8 cellular contexts compared by ENCODE assay signal in genomic region chr10:6300106-6300783, GRCh38.
DNase-seq lines count a peak whose midpoint lies in the region; ATAC-seq and TF ChIP-seq lines count a peak whose summit lies in the region.

No MANE protein-coding gene starts in this region.

- no peaks in the 10 kb centered on the region for H3K27me3 ChIP-seq in mammary epithelial cell (ENCODE audit: insufficient read depth, low read length)

- no peaks in the 10 kb centered on the region for H3K9me3 Mint-ChIP-seq in naive thymus-derived CD8-positive, alpha-beta T cell

- peak in 4 of 6 experiments; percentile 13 to 53 (median 40) for DNase-seq in stimulated activated naive CD4-positive, alpha-beta T cell (lab: John Stamatoyannopoulos, UW)
- DNase-seq in stimulated activated naive CD4-positive, alpha-beta T cell treated with Interleukin-2 at 50 U/mL for 16 hours (lab: John Stamatoyannopoulos, UW) = no peak
- DNase-seq in RPMI8226 = peak; percentile 89
- DNase-seq in mammary epithelial cell = peak; percentile 40
- peak in 6 of 10 donors; percentile 14 to 61 (median 36) for DNase-seq in naive thymus-derived CD8-positive, alpha-beta T cell
- DNase-seq in DMS53 (lab: John Stamatoyannopoulos, UW) = no peak
- no peak for DNase-seq in NCI-H2227 treated with DMSO at 0.1 percent for 48 hours (lab: John Stamatoyannopoulos, UW)

- H3K4me2 ChIP-seq in mammary epithelial cell (ENCODE audit: insufficient read depth, low read depth, low read length) = peak overlapping the region; percentile 5

- no peaks in the 10 kb centered on the region for H3K36me3 ChIP-seq in mammary epithelial cell (ENCODE audit: insufficient read depth, low read length)

- H3K4me1 ChIP-seq in mammary epithelial cell (ENCODE audit: insufficient read depth, low read length) = peaks cover 43% of the 10 kb centered on the region

- H3K36me3 Mint-ChIP-seq in naive thymus-derived CD8-positive, alpha-beta T cell = no peaks in the 10 kb centered on the region

- no peaks in the 10 kb centered on the region for H4K20me1 ChIP-seq in mammary epithelial cell (ENCODE audit: insufficient read depth, low read length)

- ATAC-seq in HG02981 (IDR thresholded peaks at IDR 0.05; ENCODE audit: unreplicated experiment) = peak; percentile 86
- ATAC-seq in naive thymus-derived CD8-positive, alpha-beta T cell = peak; percentile 83 to 88

- H2AFZ ChIP-seq in mammary epithelial cell (ENCODE audit: low read depth, low read length) = peak overlapping the region; percentile 50

- in situ Hi-C loops in mammary epithelial cell (cut with MboI; ENCODE audit: low sequenced_read_pairs in 2 of 2) = no loop called here

- no peaks in the 10 kb centered on the region for H3K27me3 Mint-ChIP-seq in naive thymus-derived CD8-positive, alpha-beta T cell

- intact Hi-C loops in mammary epithelial cell (cut with micrococcal nuclease) = loop anchor here (1.0 kb wide), 1 partner anchor 25 kb away; no protein-coding TSS in a partner anchor

- dilution Hi-C loops in mammary epithelial cell (cut with HindIII; ENCODE audit: low sequenced_read_pairs) = loop anchor here (5.0 kb wide), 1 partner anchor 33 kb away; no protein-coding TSS in a partner anchor

- no peak for TF ChIP-seq CTCF in mammary epithelial cell (conservative IDR thresholded peaks at IDR 0.05 in 1 of 2, IDR thresholded peaks at IDR 0.05 in 1 of 2; ENCODE audit: extremely low read depth in 1 of 2, insufficient read depth in 1 of 2, low read depth in 1 of 2, low read length in 2 of 2)

- 30% methylated on average over 13 of the region's 14 CpGs for WGBS in mammary epithelial cell (ENCODE audit: low coverage, missing lambda C conversion rate)

- H3K9ac ChIP-seq in mammary epithelial cell (ENCODE audit: insufficient read depth, low read length) = no peak overlapping the region

- H3K27ac Mint-ChIP-seq in naive thymus-derived CD8-positive, alpha-beta T cell = peak overlapping the region; percentile 11 to 86 (median 58)

- POLR2A ChIA-PET in naive thymus-derived CD8-positive, alpha-beta T cell (lab: Charles Lee) = interaction anchor here (0.6 to 2.8 kb wide), 5 partner anchors 29 to 997 kb away, joined by 3 to 24 read pairs (median 6); no protein-coding TSS in a partner anchor

- no peaks in the 10 kb centered on the region for H3K9me3 ChIP-seq in mammary epithelial cell (replicated peaks; ENCODE audit: insufficient read depth, low read length)

- H3K4me3 ChIP-seq in mammary epithelial cell (replicated peaks in 1 of 3; ENCODE audit: insufficient read depth in 1 of 3, low read depth in 2 of 3, low read length in 3 of 3) = no peak overlapping the region

- peak overlapping the region in 8 of 10 donors; percentile 1 to 66 (median 27) for H3K4me3 Mint-ChIP-seq in naive thymus-derived CD8-positive, alpha-beta T cell

- peaks cover 9 to 61% (median 22%) of the 10 kb centered on the region in 4 donors for H3K4me1 Mint-ChIP-seq in naive thymus-derived CD8-positive, alpha-beta T cell

- CTCF ChIA-PET in mammary epithelial cell (lab: Charles Lee; ENCODE audit: low non-redundant PET) = no interaction called here

- no peaks in the 10 kb centered on the region for H3K79me2 ChIP-seq in mammary epithelial cell (ENCODE audit: insufficient read depth, low read length)

- BruUV-seq in mammary epithelial cell (replicated peaks; lab: Mats Ljungman, UMichigan) = no TSS peak

- H3K27ac ChIP-seq in mammary epithelial cell (ENCODE audit: insufficient read depth, low read depth, low read length) = no peak overlapping the region

Comparison
In these comparisons a context has a peak if more than half of its experiments do, and no peak if none do; other contexts are left out.
1. DNase-seq: peak in stimulated activated naive CD4-positive, alpha-beta T cell (4 of 6), RPMI8226 (single experiment), mammary epithelial cell (single experiment) and naive thymus-derived CD8-positive, alpha-beta T cell (6 of 10); none in stimulated activated naive CD4-positive, alpha-beta T cell treated with Interleukin-2 at 50 U/mL for 16 hours (single experiment), DMS53 (single experiment) and NCI-H2227 treated with DMSO at 0.1 percent for 48 hours (single experiment).